In genomic region chr4:100738388-100739165, GRCh38 we compare ENCODE assay signal across 9 cellular contexts.
DNase-seq lines count a peak whose midpoint lies in the region; ATAC-seq, FAIRE-seq and TF ChIP-seq lines count a peak whose summit lies in the region.
"Had no signal": no experiment of that assay in that cellular context is flagged by ENCODE, and none has a peak within 500 bp of the region (broad histone marks: within the 10 kb centered on the region; RNA-seq: fewer than 3 reads in every experiment).

No MANE protein-coding gene starts in this region.

- peak; percentile 96 for FAIRE-seq in keratinocyte (lab: Jason Lieb, UNC)
- FAIRE-seq: islet of Langerhans had no signal

- H3K4me1 ChIP-seq in keratinocyte (ENCODE audit: control insufficient read depth, extremely low read depth, insufficient read depth, low read length) = peaks cover 26% of the 10 kb centered on the region

- no peak overlapping the region for H2AFZ ChIP-seq in keratinocyte (ENCODE audit: control insufficient read depth, low read length)

- H4K20me1 ChIP-seq in keratinocyte (ENCODE audit: control insufficient read depth, extremely low read depth, insufficient read depth, low read length) = no peaks in the 10 kb centered on the region

- no peaks in the 10 kb centered on the region for H3K36me3 ChIP-seq in keratinocyte (ENCODE audit: control insufficient read depth in 2 of 2, extremely low read depth in 1 of 2, insufficient read depth in 2 of 2, low read length in 2 of 2)

- no peak overlapping the region for H3K9ac ChIP-seq in keratinocyte (ENCODE audit: control insufficient read depth, extremely low read depth, insufficient read depth, low read length)

- H3K9me3 ChIP-seq in keratinocyte (ENCODE audit: control insufficient read depth, low read depth, low read length) = no peaks in the 10 kb centered on the region

- no peaks in the 10 kb centered on the region for H3K79me2 ChIP-seq in keratinocyte (ENCODE audit: control insufficient read depth, insufficient read depth, low read length)

- no peaks in the 10 kb centered on the region for H3K27me3 ChIP-seq in keratinocyte (ENCODE audit: control insufficient read depth, extremely low read depth, insufficient read depth, low read length)

- peak overlapping the region; percentile 5 for H3K27ac ChIP-seq in keratinocyte (ENCODE audit: control insufficient read depth, insufficient read depth, low read length)

- ATAC-seq in HG02588 (IDR thresholded peaks at IDR 0.05; ENCODE audit: unreplicated experiment) (peak; percentile 69), HG03354 (IDR thresholded peaks at IDR 0.05; ENCODE audit: poor library complexity, severe bottlenecking, unreplicated experiment) (no peak)

- peak in 1 of 3 experiments; percentile 9 for TF ChIP-seq CTCF in keratinocyte (optimal IDR thresholded peaks at IDR 0.05 in 1 of 3, IDR thresholded peaks at IDR 0.05 in 1 of 3, conservative IDR thresholded peaks at IDR 0.05 in 1 of 3; ENCODE audit: extremely low read depth in 1 of 3, insufficient read depth in 2 of 3, low read length in 3 of 3)

- no peaks in the 10 kb centered on the region for H3K9me1 ChIP-seq in keratinocyte (ENCODE audit: control insufficient read depth, extremely low read depth, insufficient read depth, low read length)

- peak overlapping the region; percentile 9 for H3K4me2 ChIP-seq in keratinocyte (ENCODE audit: control insufficient read depth, extremely low read depth, insufficient read depth, low read depth, low read length)

- DNase-seq in ACHN (peak; percentile 6), amniotic stem cell (lab: John Stamatoyannopoulos, UW) (peak; percentile 87), keratinocyte (ENCODE audit: low read depth, low spot score) (peak; percentile 80), NCI-H1930 (lab: John Stamatoyannopoulos, UW) (no peak), NCI-H1436 treated with DMSO at 0.1 percent for 48 hours (lab: John Stamatoyannopoulos, UW) (no peak), mesenteric fat pad (ENCODE audit: low spot score) (no peak)

- dilution Hi-C loops in keratinocyte (cut with MboI; ENCODE audit: extremely low pct_ligation_motif_present, low sequenced_read_pairs) = no loop called here

- no peak overlapping the region for H3K4me3 ChIP-seq in keratinocyte (ENCODE audit: control insufficient read depth in 2 of 3, extremely low read depth in 1 of 3, insufficient read depth in 2 of 3, low read depth in 1 of 3, low read length in 3 of 3)

- in situ Hi-C loops in ACHN (cut with HindIII; ENCODE audit: low pct_ligation_motif_present, low pct_unique_long_range_greater_than_20kb, low sequenced_read_pairs) = no loop called here

Comparison
In these comparisons a context has a peak if more than half of its experiments do, and no peak if none do; other contexts are left out.
1. DNase-seq: peak in ACHN (single experiment), amniotic stem cell (single experiment) and keratinocyte (single experiment); none in NCI-H1930 (0 of 2), NCI-H1436 treated with DMSO at 0.1 percent for 48 hours (single experiment) and mesenteric fat pad (single experiment).